In genomic region chr10:83515001-83515400, GRCh38 we compare ENCODE assay signal across 2 cellular contexts.
TF ChIP-seq lines count a peak whose summit lies in the region.

No MANE protein-coding gene starts in this region.

TF ChIP-seq in HepG2, 621 proteins besides CTCF, POLR2A, EP300 and RAD21:
- TF ChIP-seq, protein P1, sequence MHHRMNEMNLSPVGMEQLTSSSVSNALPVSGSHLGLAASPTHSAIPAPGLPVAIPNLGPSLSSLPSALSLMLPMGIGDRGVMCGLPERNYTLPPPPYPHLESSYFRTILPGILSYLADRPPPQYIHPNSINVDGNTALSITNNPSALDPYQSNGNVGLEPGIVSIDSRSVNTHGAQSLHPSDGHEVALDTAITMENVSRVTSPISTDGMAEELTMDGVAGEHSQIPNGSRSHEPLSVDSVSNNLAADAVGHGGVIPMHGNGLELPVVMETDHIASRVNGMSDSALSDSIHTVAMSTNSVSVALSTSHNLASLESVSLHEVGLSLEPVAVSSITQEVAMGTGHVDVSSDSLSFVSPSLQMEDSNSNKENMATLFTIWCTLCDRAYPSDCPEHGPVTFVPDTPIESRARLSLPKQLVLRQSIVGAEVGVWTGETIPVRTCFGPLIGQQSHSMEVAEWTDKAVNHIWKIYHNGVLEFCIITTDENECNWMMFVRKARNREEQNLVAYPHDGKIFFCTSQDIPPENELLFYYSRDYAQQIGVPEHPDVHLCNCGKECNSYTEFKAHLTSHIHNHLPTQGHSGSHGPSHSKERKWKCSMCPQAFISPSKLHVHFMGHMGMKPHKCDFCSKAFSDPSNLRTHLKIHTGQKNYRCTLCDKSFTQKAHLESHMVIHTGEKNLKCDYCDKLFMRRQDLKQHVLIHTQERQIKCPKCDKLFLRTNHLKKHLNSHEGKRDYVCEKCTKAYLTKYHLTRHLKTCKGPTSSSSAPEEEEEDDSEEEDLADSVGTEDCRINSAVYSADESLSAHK (CRISPR knock-in tag; IDR thresholded peaks at IDR 0.05; ENCODE audit: borderline replicate concordance), result no peak
- TF ChIP-seq MAFF (IDR thresholded peaks at IDR 0.05; ENCODE audit: low read depth, low read length) (peak; percentile 49; the same call in 1 of the 2 replicates), ETV5 (CRISPR knock-in tag; IDR thresholded peaks at IDR 0.05; ENCODE audit: borderline replicate concordance) (no peak), HNF1A (IDR thresholded peaks at IDR 0.05; ENCODE audit: low read depth) (no peak), HNF1A (CRISPR knock-in tag; IDR thresholded peaks at IDR 0.05; ENCODE audit: borderline replicate concordance) (no peak), ZNF556 (CRISPR knock-in tag; IDR thresholded peaks at IDR 0.05; ENCODE audit: borderline replicate concordance) (no peak), MAFK (conservative IDR thresholded peaks at IDR 0.05 in 1 of 2, IDR thresholded peaks at IDR 0.05 in 1 of 2; ENCODE audit: low read length in 2 of 2) (peak; percentile 37 to 63; a peak in 2 of 4 replicates), NFE2L2 (IDR thresholded peaks at IDR 0.05; ENCODE audit: low read length) (peak; percentile 43; the same call in 1 of the 2 replicates), KDM5A (IDR thresholded peaks at IDR 0.05; ENCODE audit: borderline replicate concordance, low read length) (no peak), ZNF713 (CRISPR knock-in tag; IDR thresholded peaks at IDR 0.05) (no peak), LCORL (IDR thresholded peaks at IDR 0.05) (no peak), LCORL (CRISPR knock-in tag; IDR thresholded peaks at IDR 0.05) (no peak), GTF3A (CRISPR knock-in tag; conservative IDR thresholded peaks at IDR 0.05) (no peak)
- TF ChIP-seq, protein P2, sequence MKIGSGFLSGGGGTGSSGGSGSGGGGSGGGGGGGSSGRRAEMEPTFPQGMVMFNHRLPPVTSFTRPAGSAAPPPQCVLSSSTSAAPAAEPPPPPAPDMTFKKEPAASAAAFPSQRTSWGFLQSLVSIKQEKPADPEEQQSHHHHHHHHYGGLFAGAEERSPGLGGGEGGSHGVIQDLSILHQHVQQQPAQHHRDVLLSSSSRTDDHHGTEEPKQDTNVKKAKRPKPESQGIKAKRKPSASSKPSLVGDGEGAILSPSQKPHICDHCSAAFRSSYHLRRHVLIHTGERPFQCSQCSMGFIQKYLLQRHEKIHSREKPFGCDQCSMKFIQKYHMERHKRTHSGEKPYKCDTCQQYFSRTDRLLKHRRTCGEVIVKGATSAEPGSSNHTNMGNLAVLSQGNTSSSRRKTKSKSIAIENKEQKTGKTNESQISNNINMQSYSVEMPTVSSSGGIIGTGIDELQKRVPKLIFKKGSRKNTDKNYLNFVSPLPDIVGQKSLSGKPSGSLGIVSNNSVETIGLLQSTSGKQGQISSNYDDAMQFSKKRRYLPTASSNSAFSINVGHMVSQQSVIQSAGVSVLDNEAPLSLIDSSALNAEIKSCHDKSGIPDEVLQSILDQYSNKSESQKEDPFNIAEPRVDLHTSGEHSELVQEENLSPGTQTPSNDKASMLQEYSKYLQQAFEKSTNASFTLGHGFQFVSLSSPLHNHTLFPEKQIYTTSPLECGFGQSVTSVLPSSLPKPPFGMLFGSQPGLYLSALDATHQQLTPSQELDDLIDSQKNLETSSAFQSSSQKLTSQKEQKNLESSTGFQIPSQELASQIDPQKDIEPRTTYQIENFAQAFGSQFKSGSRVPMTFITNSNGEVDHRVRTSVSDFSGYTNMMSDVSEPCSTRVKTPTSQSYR (CRISPR knock-in tag; IDR thresholded peaks at IDR 0.05; ENCODE audit: borderline replicate concordance), result no peak
- TF ChIP-seq, protein P3, sequence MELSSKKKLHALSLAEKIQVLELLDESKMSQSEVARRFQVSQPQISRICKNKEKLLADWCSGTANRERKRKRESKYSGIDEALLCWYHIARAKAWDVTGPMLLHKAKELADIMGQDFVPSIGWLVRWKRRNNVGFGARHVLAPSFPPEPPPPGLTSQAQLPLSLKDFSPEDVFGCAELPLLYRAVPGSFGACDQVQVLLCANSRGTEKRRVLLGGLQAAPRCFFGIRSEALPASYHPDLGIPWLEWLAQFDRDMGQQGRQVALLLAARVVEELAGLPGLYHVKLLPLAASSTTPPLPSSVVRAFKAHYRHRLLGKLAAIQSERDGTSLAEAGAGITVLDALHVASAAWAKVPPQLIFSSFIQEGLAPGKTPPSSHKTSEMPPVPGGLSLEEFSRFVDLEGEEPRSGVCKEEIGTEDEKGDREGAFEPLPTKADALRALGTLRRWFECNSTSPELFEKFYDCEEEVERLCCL (CRISPR knock-in tag; IDR thresholded peaks at IDR 0.05; ENCODE audit: borderline replicate concordance), result no peak

TF ChIP-seq in H1, 55 proteins besides CTCF, POLR2A, EP300 and RAD21:
- TF ChIP-seq E2F6 (IDR thresholded peaks at IDR 0.05) (no peak), FOSL1 (IDR thresholded peaks at IDR 0.05; ENCODE audit: insufficient read depth, low read depth, low read length) (no peak), HDAC6 (IDR thresholded peaks at IDR 0.05; ENCODE audit: low read depth, low read length) (no peak), BACH1 (IDR thresholded peaks at IDR 0.05; ENCODE audit: low read length) (0 out of 2 replicates have a peak, but pooled peaks have one; percentile 4), SUZ12 (IDR thresholded peaks at IDR 0.05; ENCODE audit: low read length) (no peak)
TF ChIP-seq in H1: peak in this region for 1.
